ENCODE assay signal across 14 cellular contexts in the genomic region with DNA sequence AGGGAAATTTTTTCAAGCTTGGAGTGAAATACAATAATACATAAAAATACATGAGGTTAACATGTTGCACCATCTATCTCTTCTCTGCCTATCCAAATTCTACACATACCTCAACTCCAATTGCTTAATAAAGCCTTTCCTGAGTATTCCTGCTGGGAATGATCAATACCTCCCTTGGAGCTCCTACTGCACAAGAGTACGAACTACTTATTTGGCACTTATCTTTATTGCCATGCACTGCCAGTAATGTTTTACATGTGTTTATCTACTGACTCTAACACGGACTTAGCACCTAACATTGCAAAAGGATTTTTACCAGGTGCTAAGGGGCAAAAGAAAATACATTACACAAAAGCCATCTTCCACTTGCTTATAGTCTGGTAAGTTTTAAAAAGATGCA.
"Had no signal": no experiment of that assay in that cellular context is flagged by ENCODE, and none has a peak within 500 bp of the region (broad histone marks: within the 10 kb centered on the region; RNA-seq: fewer than 3 reads in every experiment).

No MANE protein-coding gene starts in this region.

- H3K36me3 ChIP-seq: prostate gland, vagina had no signal

- H3K27ac ChIP-seq: body of pancreas, esophagus squamous epithelium, prostate gland, right atrium auricular region, tibial artery, vagina had no signal

- ATAC-seq: effector memory CD8-positive, alpha-beta T cell; stimulated activated naive CD8-positive, alpha-beta T cell treated with anti-CD3 and anti-CD28 coated beads, Interleukin-15, Interleukin-2, amounts not matched to agents 100 U/mL and 50 U/mL, for 24 hours had no signal

- H3K4me3 ChIP-seq: body of pancreas, esophagus squamous epithelium, prostate gland, right atrium auricular region, tibial artery, vagina had no signal

- H3K4me1 ChIP-seq: body of pancreas, esophagus squamous epithelium, prostate gland, right atrium auricular region, tibial artery, vagina had no signal

- H3K9me3 ChIP-seq: body of pancreas, esophagus squamous epithelium, prostate gland, right atrium auricular region, tibial artery, vagina had no signal

- H3K27me3 ChIP-seq: body of pancreas, esophagus squamous epithelium, right atrium auricular region, tibial artery, vagina had no signal

- DNase-seq: activated B cell treated with CpG ODN at 0.5 μM for 24 hours; activated CD8-positive, alpha-beta T cell treated with anti-CD3 and anti-CD28 coated beads for 36 hours; activated naive CD4-positive, alpha-beta T cell treated with Interleukin-2 at 50 U/mL for 16 hours; activated naive CD8-positive, alpha-beta T cell treated with anti-CD3 and anti-CD28 coated beads, Interleukin-2, amount 10 ng/mL, durations not matched to agents 7 days and 5 days; activated T-cell treated with anti-CD3 and anti-CD28 coated beads, Interleukin-2, amount 50 U/mL, for 24 hours; dermis blood vessel endothelial cell; effector memory CD8-positive, alpha-beta T cell; esophagus squamous epithelium; stimulated activated naive CD8-positive, alpha-beta T cell treated with anti-CD3 and anti-CD28 coated beads, Interleukin-15, Interleukin-2, amounts not matched to agents 100 U/mL and 50 U/mL, for 24 hours; tibial artery had no signal
